In the genomic region with DNA sequence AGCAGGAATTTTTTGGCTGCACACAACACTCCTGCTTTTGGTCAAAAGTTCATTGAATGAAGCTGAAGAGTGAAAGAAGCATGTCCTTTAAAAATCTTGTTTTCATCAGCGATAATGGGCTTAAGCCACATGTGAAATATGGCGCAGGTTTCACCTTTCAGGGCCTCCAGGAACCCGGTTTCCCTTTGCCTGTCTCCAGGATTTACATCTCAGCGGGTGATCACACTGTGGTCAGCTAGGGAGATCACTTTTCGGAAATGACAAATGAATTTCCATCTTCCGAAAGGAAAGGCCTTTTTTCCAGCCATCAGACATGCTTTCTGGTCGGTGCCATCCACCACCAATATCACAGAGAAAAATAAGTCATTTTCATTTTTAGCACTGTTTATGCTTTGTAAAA, we compare ENCODE assay signal across 16 cellular contexts.
DNase-seq lines count a peak whose midpoint lies in the region; ATAC-seq and TF ChIP-seq lines count a peak whose summit lies in the region.
"Had no signal": no experiment of that assay in that cellular context is flagged by ENCODE, and none has a peak within 500 bp of the region (broad histone marks: within the 10 kb centered on the region; RNA-seq: fewer than 3 reads in every experiment).

No MANE protein-coding gene starts in this region.

- TF ChIP-seq CTCF in choroid plexus epithelial cell (conservative IDR thresholded peaks at IDR 0.05; ENCODE audit: low read depth, low read length) = no peak

- DNase-seq in HT1080 (ENCODE audit: low read depth) (peak; percentile 29), choroid plexus epithelial cell (ENCODE audit: low read depth) (peak; percentile 74), iPS-NIHi7 (ENCODE audit: extremely low spot score) (peak; percentile 54), smooth muscle cell of the brain vasculature (ENCODE audit: low read depth, low spot score) (peak; percentile 40), erythroblast (lab: John Stamatoyannopoulos, UW) (no peak), kidney tubule cell (ENCODE audit: low spot score) (no peak)
- DNase-seq: DMS79 treated with DMSO at 0.1 percent for 48 hours, GM23248, KG1, NCI-H187, NCI-H2107, NCI-H345, PC-3, SIG-M5 had no signal

- TF ChIP-seq POLR2A in erythroblast (IDR thresholded peaks at IDR 0.05; ENCODE audit: low read length) = no peak

- no peak for ATAC-seq in GM21528 (IDR thresholded peaks at IDR 0.05; ENCODE audit: low FRiP score, unreplicated experiment)
- ATAC-seq: HepG2, PC-3 had no signal

- no peak overlapping the region for H3K4me3 ChIP-seq in choroid plexus epithelial cell (ENCODE audit: low read depth, low read length)
- H3K4me3 ChIP-seq: GM23248 had no signal

Comparison
In these comparisons a context has a peak if more than half of its experiments do, and no peak if none do; other contexts are left out.
1. DNase-seq: peak in HT1080 (single experiment), choroid plexus epithelial cell (single experiment), iPS-NIHi7 (single experiment) and smooth muscle cell of the brain vasculature (single experiment); none in erythroblast (0 of 2) and kidney tubule cell (single experiment).